ENCODE assay signal across 19 cellular contexts in genomic region chr7:77383333-77383740, GRCh38. TPM values are rescaled to one million over a fixed set of nuclear protein-coding genes. Genes with fewer than 3 reads are reported as not detected.
A peak's percentile ranks its signal among the peaks of the same experiment; 100 is the strongest.
DNase-seq lines count a peak whose midpoint lies in the region; ATAC-seq and TF ChIP-seq lines count a peak whose summit lies in the region.
"Had no signal": no experiment of that assay in that cellular context is flagged by ENCODE, and none has a peak within 500 bp of the region (broad histone marks: within the 10 kb centered on the region; RNA-seq: fewer than 3 reads in every experiment).

No MANE protein-coding gene starts in this region.

- no peak for DNase-seq in activated T-cell treated with anti-CD3 and anti-CD28 coated beads, Interleukin-2, amount 50 U/mL, for 24 hours
- no peak for DNase-seq in activated T-cell treated with anti-CD3 and anti-CD28 coated beads, Interleukin-2, amount 50 U/mL, for 1 hour
- peak; percentile 51 to 55 for DNase-seq in foreskin fibroblast
- peak; percentile 28 for DNase-seq in skeletal muscle cell (ENCODE audit: low read depth)
- DNase-seq in ecto neural progenitor cell (ENCODE audit: low spot score): no peak
- DNase-seq: activated CD4-positive, CD25-positive, alpha-beta regulatory T cell; activated naive CD4-positive, alpha-beta T cell; dermis blood vessel endothelial cell; DMS53; esophagus squamous epithelium; naive thymus-derived CD8-positive, alpha-beta T cell; NCI-H187 treated with DMSO at 0.1 percent for 48 hours; SHP77 treated with DMSO at 0.1 percent for 48 hours; T-helper 17 cell; uterus had no signal

- TF ChIP-seq CTCF in foreskin fibroblast (IDR thresholded peaks at IDR 0.05; ENCODE audit: low read depth, low read length): no peak

- H3K4me3 ChIP-seq in foreskin fibroblast (ENCODE audit: low read depth in 1 of 2, low read length in 2 of 2) (no peak overlapping the region), skeletal muscle cell (ENCODE audit: low read depth, low read length) (no peak overlapping the region)
- H3K4me3 ChIP-seq: esophagus squamous epithelium, uterus had no signal

- no peak overlapping the region for H3K4me3 Mint-ChIP-seq in activated T-cell treated with anti-CD3 and anti-CD28 coated beads, Interleukin-2, amount 50 U/mL, for 24 hours
- H3K4me3 Mint-ChIP-seq in activated T-helper 17 cell treated with anti-CD3 and anti-CD28 coated beads, Interleukin-2, amount 50 U/mL, for 72 hours: peak overlapping the region; percentile 16
- H3K4me3 Mint-ChIP-seq: brain; naive thymus-derived CD8-positive, alpha-beta T cell; T-helper 17 cell had no signal

- H3K27ac Mint-ChIP-seq in activated T-cell treated with anti-CD3 and anti-CD28 coated beads, Interleukin-2, amount 50 U/mL, for 24 hours: peak overlapping the region; percentile 85
- no peak overlapping the region for H3K27ac Mint-ChIP-seq in activated T-helper 17 cell treated with anti-CD3 and anti-CD28 coated beads, Interleukin-2, amount 50 U/mL, for 72 hours
- H3K27ac Mint-ChIP-seq: brain, T-helper 17 cell had no signal

- peak; percentile 64 for ATAC-seq in activated T-helper 17 cell treated with anti-CD3 and anti-CD28 coated beads, Interleukin-2, amount 50 U/mL, for 72 hours (replicated peaks)
- ATAC-seq in HG03097 (IDR thresholded peaks at IDR 0.05; ENCODE audit: low FRiP score, unreplicated experiment) (no peak), GM18907 (IDR thresholded peaks at IDR 0.05; ENCODE audit: unreplicated experiment) (no peak)
- ATAC-seq: naive thymus-derived CD8-positive, alpha-beta T cell; T-helper 17 cell had no signal

- H3K4me1 Mint-ChIP-seq in activated T-cell treated with anti-CD3 and anti-CD28 coated beads, Interleukin-2, amount 50 U/mL, for 24 hours (ENCODE audit: low read depth): peaks cover 23% of the 10 kb centered on the region
- H3K4me1 Mint-ChIP-seq in activated T-helper 17 cell treated with anti-CD3 and anti-CD28 coated beads, Interleukin-2, amount 50 U/mL, for 72 hours: peaks cover 13% of the 10 kb centered on the region

- peaks cover 18% of the 10 kb centered on the region for H3K36me3 Mint-ChIP-seq in activated T-cell treated with anti-CD3 and anti-CD28 coated beads, Interleukin-2, amount 50 U/mL, for 24 hours (ENCODE audit: low read depth)
- peaks cover 22% of the 10 kb centered on the region for H3K36me3 Mint-ChIP-seq in activated T-helper 17 cell treated with anti-CD3 and anti-CD28 coated beads, Interleukin-2, amount 50 U/mL, for 72 hours (ENCODE audit: low read depth)
- H3K36me3 Mint-ChIP-seq: brain had no signal

- no peaks in the 10 kb centered on the region for H3K27me3 Mint-ChIP-seq in activated T-cell treated with anti-CD3 and anti-CD28 coated beads, Interleukin-2, amount 50 U/mL, for 24 hours
- H3K27me3 Mint-ChIP-seq in activated T-helper 17 cell treated with anti-CD3 and anti-CD28 coated beads, Interleukin-2, amount 50 U/mL, for 72 hours: no peaks in the 10 kb centered on the region
- H3K27me3 Mint-ChIP-seq: naive thymus-derived CD8-positive, alpha-beta T cell; T-helper 17 cell had no signal

- no peaks in the 10 kb centered on the region for H3K9me3 Mint-ChIP-seq in activated T-cell treated with anti-CD3 and anti-CD28 coated beads, Interleukin-2, amount 50 U/mL, for 24 hours
- no peaks in the 10 kb centered on the region for H3K9me3 Mint-ChIP-seq in activated T-helper 17 cell treated with anti-CD3 and anti-CD28 coated beads, Interleukin-2, amount 50 U/mL, for 72 hours
- H3K9me3 Mint-ChIP-seq: brain; naive thymus-derived CD8-positive, alpha-beta T cell had no signal

RNA-seq across cellular contexts. Expression of gene GSAP, which starts 32.8 kb away (rescaled TPM):
- total RNA-seq in activated T-helper 17 cell treated with anti-CD3 and anti-CD28 coated beads, Interleukin-2, amount 50 U/mL, for 72 hours: 1 to 10 TPM; 1.1 to 2.9 TPM

Comparison
In these comparisons a context has a peak if more than half of its experiments do, and no peak if none do; other contexts are left out.
1. DNase-seq: peak in foreskin fibroblast (2 of 2) and skeletal muscle cell (single experiment); none in activated T-cell treated with anti-CD3 and anti-CD28 coated beads, Interleukin-2, amount 50 U/mL, for 24 hours (single experiment), activated T-cell treated with anti-CD3 and anti-CD28 coated beads, Interleukin-2, amount 50 U/mL, for 1 hour (single experiment) and ecto neural progenitor cell (single experiment).